ENCODE assay signal across 12 cellular contexts in genomic region chr2:12326449-12327190, GRCh38.
DNase-seq lines count a peak whose midpoint lies in the region; ATAC-seq and TF ChIP-seq lines count a peak whose summit lies in the region.
"Had no signal": no experiment of that assay in that cellular context is flagged by ENCODE, and none has a peak within 500 bp of the region (broad histone marks: within the 10 kb centered on the region; RNA-seq: fewer than 3 reads in every experiment).

No MANE protein-coding gene starts in this region.

- intact Hi-C loops in Right ventricle myocardium superior (cut with DNase I) (no loop called here), right cardiac atrium (cut with DNase I) (no loop called here), left ventricle myocardium superior (cut with micrococcal nuclease) (no loop called here)

- ATAC-seq in Right ventricle myocardium superior (ENCODE audit: poor library complexity): peak; percentile 78
- ATAC-seq in right cardiac atrium: no peak
- ATAC-seq in left ventricle myocardium superior: peak; percentile 73
- no peak for ATAC-seq in HG03342 (IDR thresholded peaks at IDR 0.05; ENCODE audit: unreplicated experiment)
- ATAC-seq: HCT116 had no signal

- 93% methylated on average over 12 of the region's 12 CpGs for WGBS in right cardiac atrium

- H3K36me3 Mint-ChIP-seq in type B pancreatic cell: no peaks in the 10 kb centered on the region

- no peaks in the 10 kb centered on the region for H3K9me3 ChIP-seq in right cardiac atrium (ENCODE audit: control insufficient read depth, low read length)

- H3K4me1 Mint-ChIP-seq in type B pancreatic cell (ENCODE audit: unreplicated experiment): no peaks in the 10 kb centered on the region
- H3K4me1 Mint-ChIP-seq: immature natural killer cell had no signal

- no peak overlapping the region for H3K27ac ChIP-seq in right cardiac atrium (ENCODE audit: low read length)
- H3K27ac ChIP-seq: BLaER1 had no signal

- H3K27me3 ChIP-seq in right cardiac atrium (ENCODE audit: control insufficient read depth, insufficient read depth): no peaks in the 10 kb centered on the region
- H3K27me3 ChIP-seq: BLaER1 had no signal

- no peaks in the 10 kb centered on the region for H3K9me3 Mint-ChIP-seq in type B pancreatic cell

- DNase-seq in Right ventricle myocardium superior (peak; percentile 27), right cardiac atrium (no peak), NAMALWA (ENCODE audit: low spot score) (peak; percentile 39), left ventricle myocardium superior (no peak), type B pancreatic cell (ENCODE audit: extremely low spot score, unreplicated experiment) (no peak), cerebellar nuclear complex (lab: John Stamatoyannopoulos, UW) (no peak)
- no peak for DNase-seq in stimulated activated naive CD4-positive, alpha-beta T cell treated with Interleukin-2 at 50 U/mL for 16 hours (lab: John Stamatoyannopoulos, UW)
- DNase-seq: NCI-H446 had no signal

- no peaks in the 10 kb centered on the region for H3K4me1 ChIP-seq in right cardiac atrium (ENCODE audit: control insufficient read depth, insufficient read depth, low read length)

- H3K27ac Mint-ChIP-seq in type B pancreatic cell: no peak overlapping the region
- H3K27ac Mint-ChIP-seq: immature natural killer cell had no signal

- no peaks in the 10 kb centered on the region for H3K27me3 Mint-ChIP-seq in type B pancreatic cell

- no peak overlapping the region for H3K4me3 Mint-ChIP-seq in type B pancreatic cell

- TF ChIP-seq CTCF in type B pancreatic cell (conservative IDR thresholded peaks at IDR 0.05): peak; percentile 31

- no peak overlapping the region for H3K4me3 ChIP-seq in right cardiac atrium (ENCODE audit: low read length)
- H3K4me3 ChIP-seq: BLaER1 had no signal

Comparison
In these comparisons a context has a peak if more than half of its experiments do, and no peak if none do; other contexts are left out.
1. ATAC-seq: peak in Right ventricle myocardium superior (single experiment) and left ventricle myocardium superior (single experiment); none in right cardiac atrium (0 of 2) and HG03342 (single experiment).
2. DNase-seq: peak in Right ventricle myocardium superior (single experiment) and NAMALWA (single experiment); none in right cardiac atrium (0 of 3), left ventricle myocardium superior (single experiment), type B pancreatic cell (single experiment), cerebellar nuclear complex (0 of 2) and stimulated activated naive CD4-positive, alpha-beta T cell treated with Interleukin-2 at 50 U/mL for 16 hours (single experiment).